In genomic region chr9:130116346-130116745, GRCh38 we compare ENCODE assay signal across 22 cellular contexts. TPM values are rescaled to one million over a fixed set of nuclear protein-coding genes. Genes with fewer than 3 reads are reported as not detected.
DNase-seq lines count a peak whose midpoint lies in the region; ATAC-seq, FAIRE-seq and TF ChIP-seq lines count a peak whose summit lies in the region.
"Had no signal": no experiment of that assay in that cellular context is flagged by ENCODE, and none has a peak within 500 bp of the region (broad histone marks: within the 10 kb centered on the region; RNA-seq: fewer than 3 reads in every experiment).

No MANE protein-coding gene starts in this region.

- H3K9me3 Mint-ChIP-seq in GM23338 (no peaks in the 10 kb centered on the region), astrocyte (ENCODE audit: unreplicated experiment) (no peaks in the 10 kb centered on the region)
- H3K9me3 Mint-ChIP-seq: CD8-positive, alpha-beta T cell had no signal

- H3K27ac Mint-ChIP-seq in GM23338 = peak overlapping the region; percentile 40; the same call in 1 of the 2 replicates
- H3K27ac Mint-ChIP-seq in astrocyte (ENCODE audit: unreplicated experiment) = peak overlapping the region; percentile 50
- H3K27ac Mint-ChIP-seq: CD8-positive, alpha-beta T cell had no signal

- H3K4me2 ChIP-seq in GM23338 (no peak overlapping the region), astrocyte (ENCODE audit: low read length) (no peak overlapping the region)
- H3K4me2 ChIP-seq: SK-N-SH had no signal

- ATAC-seq in GM23338 (no peak), HG03045 (IDR thresholded peaks at IDR 0.05; ENCODE audit: unreplicated experiment) (no peak)
- ATAC-seq: CD8-positive, alpha-beta T cell had no signal

- H2AFZ ChIP-seq in GM23338 (no peak overlapping the region), astrocyte (ENCODE audit: low read depth, low read length) (no peak overlapping the region)

- TF ChIP-seq CTCF in GM23338 (conservative IDR thresholded peaks at IDR 0.05; ENCODE audit: low read depth in 2 of 2) (no peak), astrocyte (IDR thresholded peaks at IDR 0.05; ENCODE audit: insufficient read depth, low read depth, low read length) (no peak), ascending aorta (IDR thresholded peaks at IDR 0.05) (no peak)

- H3K27me3 Mint-ChIP-seq in GM23338 (ENCODE audit: insufficient read depth, low read depth, poor library complexity) (peaks cover 6% of the 10 kb centered on the region), astrocyte (ENCODE audit: low read depth, unreplicated experiment) (no peaks in the 10 kb centered on the region)

- H3K4me3 Mint-ChIP-seq in GM23338 (no peak overlapping the region), astrocyte (ENCODE audit: unreplicated experiment) (no peak overlapping the region)
- H3K4me3 Mint-ChIP-seq: CD8-positive, alpha-beta T cell had no signal

- DNase-seq in GM23338 (ENCODE audit: low spot score) (no peak), astrocyte (ENCODE audit: low read depth) (no peak), head of caudate nucleus (peak in 22 of 42 donors; percentile 23 to 70 (median 44)), DMS 273 treated with DMSO at 0.1 percent for 48 hours (lab: John Stamatoyannopoulos, UW) (no peak), ascending aorta (ENCODE audit: low spot score in 2 of 2) (no peak), COLO668 (lab: John Stamatoyannopoulos, UW; ENCODE audit: unreplicated experiment) (no peak)
- DNase-seq: 8988T; Calu3; CD8-positive, alpha-beta T cell; Kasumi-1; NCI-H1694 treated with DMSO at 0.1 percent for 48 hours; NCI-H2107; NCI-H226; NCI-H510A treated with DMSO at 0.1 percent for 48 hours; NCI-H748 treated with DMSO at 0.1 percent for 48 hours; SIG-M5; SK-N-SH had no signal

- H3K9me3 ChIP-seq in astrocyte (ENCODE audit: insufficient read depth, low read depth, low read length) (no peaks in the 10 kb centered on the region), ascending aorta (no peaks in the 10 kb centered on the region)
- H3K9me3 ChIP-seq: BLaER1 treated with 17β-estradiol and CSF1 and Interleukin-3, amounts not matched to agents 10 nM and 100 nM; SK-N-SH had no signal

- no peak for FAIRE-seq in astrocyte (lab: Jason Lieb, UNC)
- FAIRE-seq: G401.6, H54 had no signal

- H3K4me1 Mint-ChIP-seq in GM23338 = peaks cover 33% of the 10 kb centered on the region
- peaks cover 38% of the 10 kb centered on the region for H3K4me1 Mint-ChIP-seq in astrocyte (ENCODE audit: low read depth, unreplicated experiment)

- H4K20me1 ChIP-seq in GM23338 (replicated peaks; ENCODE audit: insufficient read depth) (0 out of 2 replicates have a peak, but pooled peaks cover 3% of the 10 kb centered on the region), astrocyte (ENCODE audit: insufficient read depth, low read length) (no peaks in the 10 kb centered on the region)

- H3K36me3 Mint-ChIP-seq in GM23338 (ENCODE audit: low read depth) (peaks cover 5% of the 10 kb centered on the region; the same call in 2 of the 3 replicates), astrocyte (ENCODE audit: low read depth, unreplicated experiment) (peaks cover 17% of the 10 kb centered on the region)

- H3K27me3 ChIP-seq in GM23338 (ENCODE audit: insufficient read depth) = no peaks in the 10 kb centered on the region
- H3K27me3 ChIP-seq in astrocyte (ENCODE audit: insufficient read depth, low read length) = no peaks in the 10 kb centered on the region
- no peaks in the 10 kb centered on the region for H3K27me3 ChIP-seq in rectal smooth muscle tissue (ENCODE audit: control insufficient read depth, insufficient read depth, low read length)
- no peaks in the 10 kb centered on the region for H3K27me3 ChIP-seq in ascending aorta
- H3K27me3 ChIP-seq: BLaER1 treated with 17β-estradiol and CSF1 and Interleukin-3, amounts not matched to agents 10 nM and 100 nM had no signal

- intact Hi-C loops in head of caudate nucleus (cut with DNase I) = no loop called here
- intact Hi-C loops in ascending aorta (cut with DNase I) = no loop called here

- H3K27ac ChIP-seq in GM23338 (ENCODE audit: low read depth) = 0 out of 2 replicates have a peak overlapping the region, but pooled peaks have one; percentile 50
- H3K27ac ChIP-seq in astrocyte (ENCODE audit: low read depth, low read length) = no peak overlapping the region
- H3K27ac ChIP-seq in rectal smooth muscle tissue (ENCODE audit: low read depth, low read length) = peak overlapping the region; percentile 86
- no peak overlapping the region for H3K27ac ChIP-seq in ascending aorta
- H3K27ac ChIP-seq: BLaER1 treated with 17β-estradiol and CSF1 and Interleukin-3, amounts not matched to agents 10 nM and 100 nM had no signal

- no peaks in the 10 kb centered on the region for H3K9me2 ChIP-seq in GM23338 (ENCODE audit: insufficient read depth)
- H3K9me2 ChIP-seq: SK-N-SH had no signal

- H3K36me3 ChIP-seq in GM23338 (ENCODE audit: insufficient read depth) (peaks cover 13% of the 10 kb centered on the region; the same call in 1 of the 2 replicates), astrocyte (ENCODE audit: insufficient read depth, low read length) (peaks cover 3% of the 10 kb centered on the region), rectal smooth muscle tissue (ENCODE audit: control insufficient read depth, insufficient read depth, low read length) (peaks cover under 1% of the 10 kb centered on the region), ascending aorta (peaks cover 17 to 22% of the 10 kb centered on the region in 2 donors)

- H3K79me2 ChIP-seq in GM23338 (replicated peaks; ENCODE audit: insufficient read depth) = no peaks in the 10 kb centered on the region
- H3K79me2 ChIP-seq in astrocyte (ENCODE audit: insufficient read depth, low read length) = no peaks in the 10 kb centered on the region

- no peaks in the 10 kb centered on the region for H3F3A ChIP-seq in GM23338 (replicated peaks; ENCODE audit: low read depth)

- peaks cover 5% of the 10 kb centered on the region for H3K4me1 ChIP-seq in GM23338 (ENCODE audit: insufficient read depth)
- H3K4me1 ChIP-seq in astrocyte (ENCODE audit: insufficient read depth, low read length) = peaks cover 23% of the 10 kb centered on the region
- H3K4me1 ChIP-seq in rectal smooth muscle tissue (ENCODE audit: control insufficient read depth, insufficient read depth, low read length) = peaks cover 53% of the 10 kb centered on the region
- H3K4me1 ChIP-seq in ascending aorta = peaks cover 0 to 17% of the 10 kb centered on the region in 2 donors

- H3K4me3 ChIP-seq in GM23338 = no peak overlapping the region
- H3K4me3 ChIP-seq in astrocyte (ENCODE audit: insufficient read depth, low read depth, low read length) = no peak overlapping the region
- no peak overlapping the region for H3K4me3 ChIP-seq in rectal smooth muscle tissue (ENCODE audit: low read length)
- H3K4me3 ChIP-seq in ascending aorta = no peak overlapping the region
- H3K4me3 ChIP-seq: BLaER1 treated with 17β-estradiol and CSF1 and Interleukin-3, amounts not matched to agents 10 nM and 100 nM had no signal

- H3K9ac ChIP-seq in astrocyte (ENCODE audit: low read length) (no peak overlapping the region), rectal smooth muscle tissue (ENCODE audit: low read length) (no peak overlapping the region)
- H3K9ac ChIP-seq: BLaER1 treated with 17β-estradiol and CSF1 and Interleukin-3, amounts not matched to agents 10 nM and 100 nM; SK-N-SH had no signal

TF ChIP-seq in GM23338, 12 proteins besides CTCF, POLR2A, EP300 and RAD21 (continues in another document):
- TF ChIP-seq REST (IDR thresholded peaks at IDR 0.05; ENCODE audit: unreplicated experiment) = no peak
- TF ChIP-seq CREB1 (CRISPR knock-in tag; IDR thresholded peaks at IDR 0.05; ENCODE audit: low read depth) = no peak
- no peak for TF ChIP-seq POLR2AphosphoS5 (IDR thresholded peaks at IDR 0.05; ENCODE audit: low read depth)
- no peak for TF ChIP-seq EZH2 (IDR thresholded peaks at IDR 0.05; ENCODE audit: low read depth, unreplicated experiment)
- TF ChIP-seq STAT1 (IDR thresholded peaks at IDR 0.05; ENCODE audit: unreplicated experiment) = no peak
- no peak for TF ChIP-seq JUNB (IDR thresholded peaks at IDR 0.05; ENCODE audit: unreplicated experiment)
- no peak for TF ChIP-seq ZNF114 (CRISPR knock-in tag; IDR thresholded peaks at IDR 0.05)
- no peak for TF ChIP-seq EZH2phosphoT487 (IDR thresholded peaks at IDR 0.05; ENCODE audit: unreplicated experiment)

RNA-seq across cellular contexts. Expression of gene NCS1, which starts 55.9 kb away (rescaled TPM):
- total RNA-seq in GM23338 (2014; rRNA removed; shearing (Covaris generic)) = 28.8 and 34.3 TPM in 2 replicates
- 8.2 and 10.3 TPM in 2 replicates for polyA plus RNA-seq in GM23338 (2016; fragmentation: Nextera tagmentation; extraction: Ambion mirVana)
- total RNA-seq in astrocyte = 119 and 126 TPM in 2 replicates
- total RNA-seq in ascending aorta = 34.7 TPM

Comparison
In these comparisons a context has a peak if more than half of its experiments do, and no peak if none do; other contexts are left out.
1. DNase-seq: peak in head of caudate nucleus (22 of 42); none in GM23338 (single experiment), astrocyte (single experiment), DMS 273 treated with DMSO at 0.1 percent for 48 hours (single experiment), ascending aorta (0 of 2) and COLO668 (single experiment).
2. H3K27ac ChIP-seq: peak in GM23338 (single experiment) and rectal smooth muscle tissue (single experiment); none in astrocyte (single experiment) and ascending aorta (0 of 2).